Comparison of ENCODE assay signal across 1 cellular context in the genomic region with DNA sequence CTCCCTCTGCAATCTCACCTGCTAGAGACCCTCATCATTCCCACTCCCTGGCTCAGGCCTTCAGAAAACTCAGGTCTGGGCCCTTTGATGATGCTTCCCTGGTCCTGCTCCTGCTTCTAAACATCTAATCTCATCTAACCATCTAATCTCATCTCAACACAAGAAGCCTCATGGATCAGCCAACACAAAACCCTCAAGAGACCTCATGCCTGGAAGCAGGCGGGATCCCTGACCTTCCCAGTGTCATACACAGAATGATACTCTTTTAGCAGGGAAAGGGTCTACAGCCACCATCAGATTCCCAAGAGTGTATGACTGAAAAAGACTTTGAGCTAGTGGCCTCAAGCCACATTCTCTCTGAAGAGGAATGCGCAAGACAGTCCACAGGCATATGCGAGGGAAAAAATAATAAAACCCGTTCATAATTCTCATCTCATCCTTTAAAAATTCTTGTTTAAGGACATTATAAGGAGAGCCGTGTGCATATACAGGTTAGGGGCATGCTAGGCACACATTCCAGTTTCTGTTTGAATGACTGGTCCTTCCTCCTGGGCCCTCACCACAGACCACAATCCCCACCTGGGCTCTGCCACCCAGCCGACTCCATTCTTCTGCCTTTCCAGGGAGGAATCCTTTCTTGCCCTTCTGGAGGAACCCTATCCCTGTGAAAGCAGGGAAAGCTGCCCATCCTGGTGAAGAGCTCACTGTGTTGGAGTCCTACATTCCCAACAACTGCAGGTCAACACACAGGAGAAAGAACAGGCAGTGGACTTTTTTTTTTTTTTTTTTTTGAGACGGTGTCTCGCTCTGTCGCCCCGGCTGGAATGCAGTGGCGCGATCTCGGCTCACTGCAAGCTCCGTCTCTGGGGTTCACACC.
TF ChIP-seq lines count a peak whose summit lies in the region.

No MANE protein-coding gene starts in this region.

TF ChIP-seq in GM12878, 131 proteins besides CTCF, POLR2A, EP300 and RAD21:
- TF ChIP-seq, protein P1, sequence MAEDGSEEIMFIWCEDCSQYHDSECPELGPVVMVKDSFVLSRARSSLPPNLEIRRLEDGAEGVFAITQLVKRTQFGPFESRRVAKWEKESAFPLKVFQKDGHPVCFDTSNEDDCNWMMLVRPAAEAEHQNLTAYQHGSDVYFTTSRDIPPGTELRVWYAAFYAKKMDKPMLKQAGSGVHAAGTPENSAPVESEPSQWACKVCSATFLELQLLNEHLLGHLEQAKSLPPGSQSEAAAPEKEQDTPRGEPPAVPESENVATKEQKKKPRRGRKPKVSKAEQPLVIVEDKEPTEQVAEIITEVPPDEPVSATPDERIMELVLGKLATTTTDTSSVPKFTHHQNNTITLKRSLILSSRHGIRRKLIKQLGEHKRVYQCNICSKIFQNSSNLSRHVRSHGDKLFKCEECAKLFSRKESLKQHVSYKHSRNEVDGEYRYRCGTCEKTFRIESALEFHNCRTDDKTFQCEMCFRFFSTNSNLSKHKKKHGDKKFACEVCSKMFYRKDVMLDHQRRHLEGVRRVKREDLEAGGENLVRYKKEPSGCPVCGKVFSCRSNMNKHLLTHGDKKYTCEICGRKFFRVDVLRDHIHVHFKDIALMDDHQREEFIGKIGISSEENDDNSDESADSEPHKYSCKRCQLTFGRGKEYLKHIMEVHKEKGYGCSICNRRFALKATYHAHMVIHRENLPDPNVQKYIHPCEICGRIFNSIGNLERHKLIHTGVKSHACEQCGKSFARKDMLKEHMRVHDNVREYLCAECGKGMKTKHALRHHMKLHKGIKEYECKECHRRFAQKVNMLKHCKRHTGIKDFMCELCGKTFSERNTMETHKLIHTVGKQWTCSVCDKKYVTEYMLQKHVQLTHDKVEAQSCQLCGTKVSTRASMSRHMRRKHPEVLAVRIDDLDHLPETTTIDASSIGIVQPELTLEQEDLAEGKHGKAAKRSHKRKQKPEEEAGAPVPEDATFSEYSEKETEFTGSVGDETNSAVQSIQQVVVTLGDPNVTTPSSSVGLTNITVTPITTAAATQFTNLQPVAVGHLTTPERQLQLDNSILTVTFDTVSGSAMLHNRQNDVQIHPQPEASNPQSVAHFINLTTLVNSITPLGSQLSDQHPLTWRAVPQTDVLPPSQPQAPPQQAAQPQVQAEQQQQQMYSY (CRISPR knock-in tag; IDR thresholded peaks at IDR 0.05) = no peak
- TF ChIP-seq RUNX3 (IDR thresholded peaks at IDR 0.05; ENCODE audit: low read length) = peak; percentile 60
- peak; percentile 33; the same call in 1 of the 2 replicates for TF ChIP-seq IKZF1 (conservative IDR thresholded peaks at IDR 0.05)
- peak in 1 of 2 experiments; percentile 39; a peak in 1 of 4 replicates for TF ChIP-seq IKZF2 (IDR thresholded peaks at IDR 0.05)
